24 cellular contexts compared by ENCODE assay signal in the genomic region with DNA sequence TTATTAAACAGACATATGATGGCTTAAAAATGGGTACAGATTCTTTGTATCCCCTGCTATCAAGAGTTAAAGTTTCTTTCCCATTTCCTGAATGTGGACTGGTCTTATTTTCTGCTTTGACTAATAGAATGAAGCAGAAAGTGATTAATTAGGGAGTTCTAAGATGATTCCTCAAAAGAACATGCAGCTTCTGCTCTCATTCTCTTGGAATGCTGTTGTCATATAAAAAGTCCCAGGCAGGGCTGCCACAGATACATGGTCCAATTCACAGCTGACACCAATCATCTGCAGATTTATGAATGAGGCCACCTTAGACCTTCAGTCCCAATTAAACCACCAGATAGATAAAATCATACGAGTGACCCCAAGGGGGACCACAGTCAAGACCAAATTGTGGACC.
A peak's percentile ranks its signal among the peaks of the same experiment; 100 is the strongest.
DNase-seq lines count a peak whose midpoint lies in the region; ATAC-seq and TF ChIP-seq lines count a peak whose summit lies in the region.
"Had no signal": no experiment of that assay in that cellular context is flagged by ENCODE, and none has a peak within 500 bp of the region (broad histone marks: within the 10 kb centered on the region; RNA-seq: fewer than 3 reads in every experiment).

No MANE protein-coding gene starts in this region.

- H3K4me3 ChIP-seq in upper lobe of left lung (no peak overlapping the region), tibial nerve (no peak overlapping the region)
- H3K4me3 ChIP-seq: BLaER1, MG63 had no signal

- TF ChIP-seq CTCF in upper lobe of left lung (IDR thresholded peaks at IDR 0.05) (no peak), tibial nerve (IDR thresholded peaks at IDR 0.05) (no peak)

- H3K27ac ChIP-seq in upper lobe of left lung, result no peak overlapping the region
- H3K27ac ChIP-seq in tibial nerve, result no peak overlapping the region
- H3K27ac ChIP-seq: BLaER1, RWPE1 had no signal

- no peak for TF ChIP-seq EP300 in upper lobe of left lung (IDR thresholded peaks at IDR 0.05)
- no peak for TF ChIP-seq EP300 in tibial nerve (IDR thresholded peaks at IDR 0.05)

- no peaks in the 10 kb centered on the region for H3K4me1 ChIP-seq in upper lobe of left lung
- H3K4me1 ChIP-seq in tibial nerve, result no peaks in the 10 kb centered on the region
- H3K4me1 ChIP-seq: BLaER1 had no signal

- peak; percentile 8 for DNase-seq in AG08396 (ENCODE audit: low spot score)
- DNase-seq in GM03348 (ENCODE audit: low spot score), result peak; percentile 4
- peak; percentile 16 for DNase-seq in amniotic epithelial cell (ENCODE audit: low read depth)
- peak; percentile 67 for DNase-seq in kidney glomerular epithelial cell (lab: John Stamatoyannopoulos, UW)
- no peak for DNase-seq in upper lobe of left lung
- DNase-seq in activated T-cell treated with anti-CD3 and anti-CD28 coated beads, Interleukin-2, amount 50 U/mL, for 1 hour, result no peak
- no peak for DNase-seq in tibial nerve (ENCODE audit: low spot score in 2 of 2)
- DNase-seq: 8988T; ACHN; CD4-positive, CD25-positive, alpha-beta regulatory T cell; GDM1; H7; KBM-7; MG63; NCI-H2029; NCI-H446 treated with DMSO at 0.1 percent for 48 hours; NCI-H526; NCI-H82; NK-92 treated with Interleukin-12 subunit alpha and Interleukin-12 subunit beta, amount 100 ng/mL, for 24 hours; PC-3; SHP77 had no signal

- 70 to 77% methylated on average over 1 of the region's 1 CpG for WGBS in upper lobe of left lung, 2 donors
- WGBS in tibial nerve, 2 donors, result 78 to 90% methylated on average over 1 of the region's 1 CpG

- H3K36me3 ChIP-seq in upper lobe of left lung (no peaks in the 10 kb centered on the region), tibial nerve (no peaks in the 10 kb centered on the region)
- H3K36me3 ChIP-seq: BLaER1, MG63 had no signal

- H3K9me3 ChIP-seq in upper lobe of left lung (no peaks in the 10 kb centered on the region), tibial nerve (no peaks in the 10 kb centered on the region)
- H3K9me3 ChIP-seq: BLaER1 had no signal

- ATAC-seq in upper lobe of left lung (ENCODE audit: low FRiP score in 2 of 2) (no peak), HG02973 (IDR thresholded peaks at IDR 0.05; ENCODE audit: unreplicated experiment) (no peak)
- ATAC-seq: PC-3 had no signal

- no peaks in the 10 kb centered on the region for H3K27me3 ChIP-seq in upper lobe of left lung
- no peaks in the 10 kb centered on the region for H3K27me3 ChIP-seq in tibial nerve
- H3K27me3 ChIP-seq: BLaER1, MG63 had no signal

- no peak for TF ChIP-seq POLR2A in upper lobe of left lung (IDR thresholded peaks at IDR 0.05)
- TF ChIP-seq POLR2A in tibial nerve (IDR thresholded peaks at IDR 0.05), result no peak

Comparison
In these comparisons a context has a peak if more than half of its experiments do, and no peak if none do; other contexts are left out.
1. DNase-seq: peak in AG08396 (single experiment), GM03348 (single experiment), amniotic epithelial cell (single experiment) and kidney glomerular epithelial cell (single experiment); none in upper lobe of left lung (0 of 2), activated T-cell treated with anti-CD3 and anti-CD28 coated beads, Interleukin-2, amount 50 U/mL, for 1 hour (single experiment) and tibial nerve (0 of 2).